34 cellular contexts compared by ENCODE assay signal in genomic region chr14:89797148-89797547, GRCh38.
"Had no signal": no experiment of that assay in that cellular context is flagged by ENCODE, and none has a peak within 500 bp of the region (broad histone marks: within the 10 kb centered on the region; RNA-seq: fewer than 3 reads in every experiment).

No MANE protein-coding gene starts in this region.

- H3K27me3 ChIP-seq: ascending aorta, body of pancreas had no signal

- H3K36me3 ChIP-seq: ascending aorta had no signal

- DNase-seq: activated B cell treated with CpG ODN at 0.5 μM for 24 hours; activated CD4-positive, alpha-beta T cell treated with anti-CD3 and anti-CD28 coated beads for 1 hour; activated CD4-positive, alpha-beta T cell treated with anti-CD3 and anti-CD28 coated beads, Interleukin-2, amount 10 ng/mL, durations not matched to agents 24 days and 14 days; activated CD4-positive, alpha-beta T cell treated with anti-CD3 and anti-CD28 coated beads, Interleukin-2, amount 50 U/mL, for 48 hours; activated CD8-positive, alpha-beta memory T cell treated with anti-CD3 and anti-CD28 coated beads, Interleukin-2, amount 10 ng/mL, durations not matched to agents 7 days and 5 days; activated effector memory CD4-positive, alpha-beta T cell treated with Interleukin-2 at 50 U/mL for 16 hours; activated naive CD4-positive, alpha-beta T cell; activated naive CD8-positive, alpha-beta T cell treated with anti-CD3 and anti-CD28 coated beads, Interleukin-2, amount 50 U/mL, for 24 hours; activated T-cell treated with anti-CD3 and anti-CD28 coated beads, Interleukin-2, amount 50 U/mL, for 24 hours; amniotic stem cell; body of pancreas; central memory CD4-positive, alpha-beta T cell; cortex of kidney; NCI-H1048; NCI-H146; NCI-H187 treated with DMSO at 0.1 percent for 48 hours; NCI-H2081 treated with DMSO at 0.1 percent for 48 hours; NCI-H2227 treated with DMSO at 0.1 percent for 48 hours; NCI-H446 treated with DMSO at 0.1 percent for 48 hours; NCI-H526; NCI-H774; OCI-M1; RPMI8226; T-cell; T-helper 2 cell; T1000 had no signal

- H3K4me1 ChIP-seq: ascending aorta, body of pancreas had no signal

- H3K9me3 ChIP-seq: ascending aorta, body of pancreas had no signal

- H3K4me3 Mint-ChIP-seq: activated B cell treated with CpG ODN at 0.5 μM for 24 hours; activated CD4-positive, alpha-beta T cell treated with anti-CD3 and anti-CD28 coated beads, Interleukin-2, amount 10 ng/mL, durations not matched to agents 24 days and 14 days; activated CD8-positive, alpha-beta memory T cell treated with anti-CD3 and anti-CD28 coated beads, Interleukin-2, amount 10 ng/mL, durations not matched to agents 7 days and 5 days; activated naive CD8-positive, alpha-beta T cell treated with anti-CD3 and anti-CD28 coated beads, Interleukin-2, amount 50 U/mL, for 24 hours; activated T-cell treated with anti-CD3 and anti-CD28 coated beads, Interleukin-2, amount 50 U/mL, for 24 hours; activated T-helper 1 cell treated with anti-CD3 and anti-CD28 coated beads, Interleukin-12 subunit alpha, Interleukin-12 subunit beta, Interleukin-2, Interleukin-4 antibody, amounts not matched to agents 30 ng/mL and 10 ng/mL and 1 ng/mL, durations not matched to agents 14 hours and 24 hours and 36 hours; T-cell had no signal

- H3K27ac Mint-ChIP-seq: activated B cell treated with CpG ODN at 0.5 μM for 24 hours; activated CD4-positive, alpha-beta T cell treated with anti-CD3 and anti-CD28 coated beads, Interleukin-2, amount 10 ng/mL, durations not matched to agents 24 days and 14 days; activated CD8-positive, alpha-beta memory T cell treated with anti-CD3 and anti-CD28 coated beads, Interleukin-2, amount 10 ng/mL, durations not matched to agents 7 days and 5 days; activated naive CD4-positive, alpha-beta T cell treated with anti-CD3 and anti-CD28 coated beads, Interleukin-2, amount 50 U/mL, for 72 hours; activated naive CD8-positive, alpha-beta T cell treated with anti-CD3 and anti-CD28 coated beads, Interleukin-2, amount 50 U/mL, for 24 hours; activated T-cell treated with anti-CD3 and anti-CD28 coated beads, Interleukin-2, amount 50 U/mL, for 24 hours; activated T-helper 1 cell treated with anti-CD3 and anti-CD28 coated beads, Interleukin-12 subunit alpha, Interleukin-12 subunit beta, Interleukin-2, Interleukin-4 antibody, amounts not matched to agents 30 ng/mL and 10 ng/mL and 1 ng/mL, durations not matched to agents 14 hours and 24 hours and 36 hours; T-cell had no signal

- H3K36me3 Mint-ChIP-seq: activated CD8-positive, alpha-beta memory T cell treated with anti-CD3 and anti-CD28 coated beads, Interleukin-2, amount 10 ng/mL, durations not matched to agents 7 days and 5 days; activated naive CD4-positive, alpha-beta T cell treated with anti-CD3 and anti-CD28 coated beads, Interleukin-2, amount 50 U/mL, for 72 hours had no signal

- H3K4me1 Mint-ChIP-seq: activated B cell treated with CpG ODN at 0.5 μM for 24 hours; activated CD4-positive, alpha-beta T cell treated with anti-CD3 and anti-CD28 coated beads, Interleukin-2, amount 10 ng/mL, durations not matched to agents 24 days and 14 days; activated CD8-positive, alpha-beta memory T cell treated with anti-CD3 and anti-CD28 coated beads, Interleukin-2, amount 10 ng/mL, durations not matched to agents 7 days and 5 days; activated naive CD8-positive, alpha-beta T cell treated with anti-CD3 and anti-CD28 coated beads, Interleukin-2, amount 50 U/mL, for 24 hours had no signal

- H3K27me3 Mint-ChIP-seq: activated B cell treated with CpG ODN at 0.5 μM for 24 hours; activated CD8-positive, alpha-beta memory T cell treated with anti-CD3 and anti-CD28 coated beads, Interleukin-2, amount 10 ng/mL, durations not matched to agents 7 days and 5 days; activated naive CD8-positive, alpha-beta T cell treated with anti-CD3 and anti-CD28 coated beads, Interleukin-2, amount 50 U/mL, for 24 hours; activated T-cell treated with anti-CD3 and anti-CD28 coated beads, Interleukin-2, amount 50 U/mL, for 24 hours had no signal

- ATAC-seq: activated CD8-positive, alpha-beta memory T cell treated with anti-CD3 and anti-CD28 coated beads, Interleukin-2, amount 10 ng/mL, durations not matched to agents 7 days and 5 days; activated naive CD4-positive, alpha-beta T cell treated with anti-CD3 and anti-CD28 coated beads, Interleukin-2, amount 50 U/mL, for 72 hours; activated naive CD8-positive, alpha-beta T cell treated with anti-CD3 and anti-CD28 coated beads, Interleukin-2, amount 50 U/mL, for 24 hours; body of pancreas; Panc1; Right ventricle myocardium inferior; T-cell had no signal

- H3K9me3 Mint-ChIP-seq: activated B cell treated with CpG ODN at 0.5 μM for 24 hours; activated CD4-positive, alpha-beta T cell treated with anti-CD3 and anti-CD28 coated beads, Interleukin-2, amount 10 ng/mL, durations not matched to agents 24 days and 14 days; activated naive CD4-positive, alpha-beta T cell treated with anti-CD3 and anti-CD28 coated beads, Interleukin-2, amount 50 U/mL, for 72 hours; activated naive CD8-positive, alpha-beta T cell treated with anti-CD3 and anti-CD28 coated beads, Interleukin-2, amount 50 U/mL, for 24 hours; activated T-cell treated with anti-CD3 and anti-CD28 coated beads, Interleukin-2, amount 50 U/mL, for 24 hours; activated T-helper 1 cell treated with anti-CD3 and anti-CD28 coated beads, Interleukin-12 subunit alpha, Interleukin-12 subunit beta, Interleukin-2, Interleukin-4 antibody, amounts not matched to agents 30 ng/mL and 10 ng/mL and 1 ng/mL, durations not matched to agents 14 hours and 24 hours and 36 hours; T-cell had no signal

- FAIRE-seq: bronchial epithelial cell, TTC549 had no signal

- H3K4me3 ChIP-seq: ascending aorta, body of pancreas, SK-N-MC had no signal

- H3K27ac ChIP-seq: ascending aorta, body of pancreas, SK-N-MC had no signal
